23 cellular contexts compared by ENCODE assay signal in genomic region chr2:203606051-203606450, GRCh38.
DNase-seq lines count a peak whose midpoint lies in the region; ATAC-seq and TF ChIP-seq lines count a peak whose summit lies in the region.
"Had no signal": no experiment of that assay in that cellular context is flagged by ENCODE, and none has a peak within 500 bp of the region (broad histone marks: within the 10 kb centered on the region; RNA-seq: fewer than 3 reads in every experiment).

No MANE protein-coding gene starts in this region.

- no peaks in the 10 kb centered on the region for H3K27me3 ChIP-seq in GM23338 (ENCODE audit: insufficient read depth)
- no peaks in the 10 kb centered on the region for H3K27me3 ChIP-seq in hepatocyte
- no peaks in the 10 kb centered on the region for H3K27me3 ChIP-seq in right lobe of liver
- no peaks in the 10 kb centered on the region for H3K27me3 ChIP-seq in heart right ventricle
- H3K27me3 ChIP-seq: BE2C had no signal

- H2AFZ ChIP-seq in GM23338: peak overlapping the region; percentile 63
- H2AFZ ChIP-seq in hepatocyte: no peak overlapping the region

- TF ChIP-seq CTCF in GM23338 (conservative IDR thresholded peaks at IDR 0.05; ENCODE audit: low read depth in 2 of 2): no peak
- no peak for TF ChIP-seq CTCF in hepatocyte (IDR thresholded peaks at IDR 0.05; ENCODE audit: poor library complexity)
- no peak for TF ChIP-seq CTCF in right lobe of liver (IDR thresholded peaks at IDR 0.05)
- no peak for TF ChIP-seq CTCF in heart right ventricle (IDR thresholded peaks at IDR 0.05)

- H3K4me3 Mint-ChIP-seq in GM23338: no peak overlapping the region
- H3K4me3 Mint-ChIP-seq: CD14-positive monocyte; CD4-positive, alpha-beta memory T cell; CD4-positive, CD25-positive, alpha-beta regulatory T cell; CD8-positive, alpha-beta memory T cell had no signal

- H3K9me2 ChIP-seq in GM23338 (ENCODE audit: insufficient read depth) (no peaks in the 10 kb centered on the region), hepatocyte (replicated peaks; ENCODE audit: insufficient read depth) (no peaks in the 10 kb centered on the region)

- intact Hi-C loops in right lobe of liver (cut with DNase I) (no loop called here), heart right ventricle (cut with DNase I) (no loop called here)

- no peak for TF ChIP-seq POLR2A in right lobe of liver (IDR thresholded peaks at IDR 0.05)

- ATAC-seq in GM23338 (no peak), right lobe of liver (peak; percentile 44 to 76 (median 62)), heart right ventricle (no peak)
- ATAC-seq: GM12878 had no signal

- WGBS in hepatocyte (ENCODE audit: low lambda C conversion rate, missing lambda C conversion rate): 72% methylated on average over 3 of the region's 3 CpGs
- WGBS in right lobe of liver (ENCODE audit: insufficient coverage, low coverage, low lambda C conversion rate, missing lambda C conversion rate): 26% methylated on average over 3 of the region's 3 CpGs
- WGBS in heart right ventricle, 2 donors: 93 to 95% methylated on average over 3 of the region's 3 CpGs

- no peaks in the 10 kb centered on the region for H3K36me3 Mint-ChIP-seq in GM23338 (ENCODE audit: low read depth)
- H3K36me3 Mint-ChIP-seq: CD14-positive monocyte; CD4-positive, alpha-beta memory T cell; CD4-positive, CD25-positive, alpha-beta regulatory T cell; CD8-positive, alpha-beta memory T cell had no signal

- no peak overlapping the region for H3K27ac ChIP-seq in GM23338 (ENCODE audit: low read depth)
- peak overlapping the region; percentile 1 for H3K27ac ChIP-seq in hepatocyte
- H3K27ac ChIP-seq in right lobe of liver: peak overlapping the region in 2 of 3 donors; percentile 77 to 83
- H3K27ac ChIP-seq in heart right ventricle: no peak overlapping the region
- H3K27ac ChIP-seq: BLaER1 had no signal

- H3K9me3 Mint-ChIP-seq in GM23338: no peaks in the 10 kb centered on the region; the same call in 2 of the 3 replicates
- H3K9me3 Mint-ChIP-seq: CD4-positive, alpha-beta memory T cell; CD8-positive, alpha-beta memory T cell had no signal

- peaks cover 5% of the 10 kb centered on the region; the same call in 2 of the 3 replicates for H3K4me1 Mint-ChIP-seq in GM23338
- H3K4me1 Mint-ChIP-seq: CD4-positive, CD25-positive, alpha-beta regulatory T cell; CD8-positive, alpha-beta memory T cell had no signal

- no peaks in the 10 kb centered on the region for H3K36me3 ChIP-seq in GM23338 (ENCODE audit: insufficient read depth)
- no peaks in the 10 kb centered on the region for H3K36me3 ChIP-seq in hepatocyte (replicated peaks; ENCODE audit: insufficient read depth, low read depth)
- no peaks in the 10 kb centered on the region for H3K36me3 ChIP-seq in right lobe of liver
- no peaks in the 10 kb centered on the region for H3K36me3 ChIP-seq in heart right ventricle
- H3K36me3 ChIP-seq: BE2C, BLaER1 had no signal

- H3K4me1 ChIP-seq in GM23338 (ENCODE audit: insufficient read depth) (peaks cover under 1% of the 10 kb centered on the region; the same call in 1 of the 2 replicates), hepatocyte (ENCODE audit: insufficient read depth) (peaks cover 4% of the 10 kb centered on the region), right lobe of liver (peaks cover 0 to 33% (median 14%) of the 10 kb centered on the region in 4 donors), heart right ventricle (peaks cover 0 to 27% (median 6%) of the 10 kb centered on the region in 9 donors)
- H3K4me1 ChIP-seq: BLaER1 had no signal

- H3K4me3 ChIP-seq in GM23338: no peak overlapping the region
- no peak overlapping the region for H3K4me3 ChIP-seq in hepatocyte
- no peak overlapping the region for H3K4me3 ChIP-seq in right lobe of liver
- H3K4me3 ChIP-seq in heart right ventricle: no peak overlapping the region
- H3K4me3 ChIP-seq: BLaER1, GM12878 had no signal

- H3K79me2 ChIP-seq in GM23338 (replicated peaks; ENCODE audit: insufficient read depth): no peaks in the 10 kb centered on the region
- H3K79me2 ChIP-seq in hepatocyte: no peaks in the 10 kb centered on the region

- no peak overlapping the region for H3K27ac Mint-ChIP-seq in GM23338
- H3K27ac Mint-ChIP-seq: CD14-positive monocyte; CD4-positive, alpha-beta memory T cell; CD8-positive, alpha-beta memory T cell had no signal

- no peaks in the 10 kb centered on the region for H3F3A ChIP-seq in GM23338 (replicated peaks; ENCODE audit: low read depth)

- peaks cover 2% of the 10 kb centered on the region for H3K27me3 Mint-ChIP-seq in GM23338 (ENCODE audit: insufficient read depth, low read depth, poor library complexity)
- H3K27me3 Mint-ChIP-seq: CD4-positive, alpha-beta memory T cell; CD4-positive, CD25-positive, alpha-beta regulatory T cell; CD8-positive, alpha-beta memory T cell had no signal

- H3K4me2 ChIP-seq in GM23338 (no peak overlapping the region), hepatocyte (no peak overlapping the region)
- H3K4me2 ChIP-seq: BLaER1 had no signal

- no peaks in the 10 kb centered on the region for H3K9me3 ChIP-seq in hepatocyte (ENCODE audit: low read depth)
- H3K9me3 ChIP-seq in right lobe of liver: no peaks in the 10 kb centered on the region
- no peaks in the 10 kb centered on the region for H3K9me3 ChIP-seq in heart right ventricle
- H3K9me3 ChIP-seq: BE2C, BLaER1 had no signal

- H4K20me1 ChIP-seq in GM23338 (replicated peaks; ENCODE audit: insufficient read depth) (no peaks in the 10 kb centered on the region), hepatocyte (ENCODE audit: insufficient read depth, poor library complexity, severe bottlenecking) (no peaks in the 10 kb centered on the region)
- H4K20me1 ChIP-seq: BLaER1 had no signal

- DNase-seq in GM23338 (ENCODE audit: low spot score) (no peak), hepatocyte (ENCODE audit: low spot score) (no peak), right lobe of liver (peak in 1 of 3 donors; percentile 70), mesenteric fat pad (ENCODE audit: low spot score) (no peak), heart right ventricle (no peak)
- DNase-seq: 8988T; ACHN; BE2C; C1 segment of cervical spinal cord; CD4-positive, alpha-beta memory T cell; CD4-positive, CD25-positive, alpha-beta regulatory T cell; CD8-positive, alpha-beta memory T cell; COR-L47; DMS 273 treated with DMSO at 0.1 percent for 48 hours; DMS153; DMS53; DMS79; DND-41; EL; GDM1 had no signal

TF ChIP-seq in GM23338, 12 proteins besides CTCF, POLR2A, EP300 and RAD21 (continues in another document):
- TF ChIP-seq ZNF114 (CRISPR knock-in tag; IDR thresholded peaks at IDR 0.05): no peak
- TF ChIP-seq ETS1 (IDR thresholded peaks at IDR 0.05): no peak
- no peak for TF ChIP-seq CREB1 (CRISPR knock-in tag; IDR thresholded peaks at IDR 0.05; ENCODE audit: low read depth)
- no peak for TF ChIP-seq ZNF331 (CRISPR knock-in tag; IDR thresholded peaks at IDR 0.05; ENCODE audit: low read depth)

Comparison
In these comparisons a context has a peak if more than half of its experiments do, and no peak if none do; other contexts are left out.
1. ATAC-seq: peak in right lobe of liver (4 of 4); none in GM23338 (single experiment) and heart right ventricle (0 of 8).
2. H3K27ac ChIP-seq: peak in hepatocyte (single experiment) and right lobe of liver (2 of 3); none in GM23338 (single experiment) and heart right ventricle (0 of 10).